Comparison of ENCODE assay signal across 8 cellular contexts in genomic region chr18:37565985-37566478, GRCh38. TPM values are rescaled to one million over a fixed set of nuclear protein-coding genes. Genes with fewer than 3 reads are reported as not detected.
DNase-seq lines count a peak whose midpoint lies in the region; ATAC-seq and TF ChIP-seq lines count a peak whose summit lies in the region.

No MANE protein-coding gene starts in this region.

- peak; percentile 96 for DNase-seq in H7
- DNase-seq in heart left ventricle, result peak; percentile 58 to 77 (median 66)
- DNase-seq in putamen (ENCODE audit: low spot score), result peak; percentile 67
- DNase-seq in activated effector memory CD4-positive, alpha-beta T cell treated with Interleukin-2 at 50 U/mL for 16 hours, result no peak
- DNase-seq in MV-4-11 (lab: John Stamatoyannopoulos, UW), result no peak

- intact Hi-C loops in heart left ventricle (cut with DNase I), result no loop called here

- H3K36me3 ChIP-seq in H7 (replicated peaks; ENCODE audit: control insufficient read depth, insufficient read depth, low read length) (no peaks in the 10 kb centered on the region), heart left ventricle (no peaks in the 10 kb centered on the region)

- H3K4me3 ChIP-seq in H7 (ENCODE audit: insufficient read depth, low read depth, low read length) (peak overlapping the region; percentile 70), heart left ventricle (peak overlapping the region; percentile 40 to 69 (median 52))

- H3K4me1 ChIP-seq in heart left ventricle, result peaks cover 0 to 29% (median 19%) of the 10 kb centered on the region in 12 donors

- H3K27ac ChIP-seq in 22Rv1 (peak overlapping the region; percentile 73), VCaP (peak overlapping the region; percentile 86), heart left ventricle (peak overlapping the region in 1 of 12 donors; percentile 8)

- no peaks in the 10 kb centered on the region for H3K9me3 ChIP-seq in heart left ventricle

- TF ChIP-seq POLR2A in heart left ventricle (IDR thresholded peaks at IDR 0.05), result peak in 1 of 2 donors; percentile 43

- peak; percentile 69 to 85 (median 76) for ATAC-seq in heart left ventricle
- no peak for ATAC-seq in HG02981 (IDR thresholded peaks at IDR 0.05; ENCODE audit: unreplicated experiment)

- 0 to 1% (median 1%) methylated on average over 19 to 49 of the region's 49 CpGs for WGBS in heart left ventricle, 4 donors

- H3K27me3 ChIP-seq in H7 (ENCODE audit: control insufficient read depth, insufficient read depth, low read length), result peaks cover 76% of the 10 kb centered on the region
- H3K27me3 ChIP-seq in heart left ventricle, result peaks cover 25 to 81% (median 45%) of the 10 kb centered on the region in 9 donors

- TF ChIP-seq CTCF in 22Rv1 (IDR thresholded peaks at IDR 0.05) (no peak), VCaP (conservative IDR thresholded peaks at IDR 0.05) (no peak), heart left ventricle (IDR thresholded peaks at IDR 0.05) (no peak)

RNA-seq across cellular contexts. Expression of gene CELF4, which starts 0.4 kb away (rescaled TPM):
- total RNA-seq in H7 (2014; rRNA removed; shearing (Covaris generic)), result 2.9 and 3.7 TPM in 2 replicates
- total RNA-seq in heart left ventricle, result under 1 TPM in 6 of 9 donors, not detected in 3; 0.26 to 0.67 (median 0.40) TPM
- under 1 TPM; 0.11 to 0.19 TPM for polyA plus RNA-seq in heart left ventricle

Comparison
In these comparisons a context has a peak if more than half of its experiments do, and no peak if none do; other contexts are left out.
1. DNase-seq: peak in H7 (single experiment), heart left ventricle (5 of 5) and putamen (single experiment); none in activated effector memory CD4-positive, alpha-beta T cell treated with Interleukin-2 at 50 U/mL for 16 hours (single experiment) and MV-4-11 (single experiment).